Comparison of ENCODE assay signal across 14 cellular contexts in genomic region chr12:24356189-24356708, GRCh38.
DNase-seq lines count a peak whose midpoint lies in the region; ATAC-seq, FAIRE-seq and TF ChIP-seq lines count a peak whose summit lies in the region.
"Had no signal": no experiment of that assay in that cellular context is flagged by ENCODE, and none has a peak within 500 bp of the region (broad histone marks: within the 10 kb centered on the region; RNA-seq: fewer than 3 reads in every experiment).

No MANE protein-coding gene starts in this region.

- 63 to 82% methylated on average over 3 of the region's 3 CpGs for WGBS in pancreas, 2 donors

- ATAC-seq in GM18870 (IDR thresholded peaks at IDR 0.05; ENCODE audit: unreplicated experiment): peak; percentile 76
- ATAC-seq in GM21526 (IDR thresholded peaks at IDR 0.05; ENCODE audit: low FRiP score, unreplicated experiment): peak; percentile 83
- ATAC-seq in HG02973 (IDR thresholded peaks at IDR 0.05; ENCODE audit: unreplicated experiment): peak; percentile 47
- ATAC-seq in HG03558 (IDR thresholded peaks at IDR 0.05; ENCODE audit: extremely low read depth, unreplicated experiment): peak; percentile 66
- no peak for ATAC-seq in pancreas
- ATAC-seq: esophagus mucosa had no signal

- no peak for FAIRE-seq in pancreas (lab: Jason Lieb, UNC)

- intact Hi-C loops in pancreas (cut with DNase I): no loop called here

- no peak for TF ChIP-seq CTCF in pancreas (IDR thresholded peaks at IDR 0.05)

- no peak overlapping the region for H3K4me3 ChIP-seq in pancreas

- no peaks in the 10 kb centered on the region for H3K4me1 ChIP-seq in pancreas

- H3K27ac ChIP-seq in pancreas: no peak overlapping the region

- H3K36me3 ChIP-seq in pancreas: no peaks in the 10 kb centered on the region

- no peak for DNase-seq in pancreas
- no peak for DNase-seq in NCI-H526 treated with DMSO at 0.1 percent for 48 hours (lab: John Stamatoyannopoulos, UW)
- DNase-seq in SHP77 (lab: John Stamatoyannopoulos, UW): no peak
- no peak for DNase-seq in GM03348 (ENCODE audit: low spot score)
- DNase-seq: activated CD8-positive, alpha-beta memory T cell treated with anti-CD3 and anti-CD28 coated beads for 24 hours; DND-41; NCI-H446 treated with DMSO at 0.1 percent for 48 hours; RPMI8226; T1000 had no signal

- H3K27me3 ChIP-seq in pancreas: no peaks in the 10 kb centered on the region

- no peaks in the 10 kb centered on the region for H3K9me3 ChIP-seq in pancreas

Comparison
In these comparisons a context has a peak if more than half of its experiments do, and no peak if none do; other contexts are left out.
1. ATAC-seq: peak in GM18870 (single experiment), GM21526 (single experiment), HG02973 (single experiment) and HG03558 (single experiment); none in pancreas (0 of 4).